In genomic region chr1:46587072-46587471, GRCh38 we compare ENCODE assay signal across 24 cellular contexts. TPM values are rescaled to one million over a fixed set of nuclear protein-coding genes. Genes with fewer than 3 reads are reported as not detected.
DNase-seq lines count a peak whose midpoint lies in the region; ATAC-seq and TF ChIP-seq lines count a peak whose summit lies in the region.
"Had no signal": no experiment of that assay in that cellular context is flagged by ENCODE, and none has a peak within 500 bp of the region (broad histone marks: within the 10 kb centered on the region; RNA-seq: fewer than 3 reads in every experiment).

No MANE protein-coding gene starts in this region.

- H3K36me3 ChIP-seq in gastroesophageal sphincter (peaks cover 0 to 92% of the 10 kb centered on the region in 2 donors), lower lobe of right lung (peaks cover 85% of the 10 kb centered on the region), tibial artery (peaks cover 54 to 89% (median 66%) of the 10 kb centered on the region in 3 donors), hepatocyte (replicated peaks; ENCODE audit: insufficient read depth, low read depth) (no peaks in the 10 kb centered on the region)

- H3K9me3 ChIP-seq in gastroesophageal sphincter: no peaks in the 10 kb centered on the region
- H3K9me3 ChIP-seq in lower lobe of right lung: no peaks in the 10 kb centered on the region
- no peaks in the 10 kb centered on the region for H3K9me3 ChIP-seq in tibial artery
- no peaks in the 10 kb centered on the region for H3K9me3 ChIP-seq in hepatocyte (ENCODE audit: low read depth)
- H3K9me3 ChIP-seq: esophagus muscularis mucosa had no signal

- no peak overlapping the region for H3K27ac ChIP-seq in gastroesophageal sphincter
- no peak overlapping the region for H3K27ac ChIP-seq in lower lobe of right lung
- no peak overlapping the region for H3K27ac ChIP-seq in tibial artery
- H3K27ac ChIP-seq in hepatocyte: no peak overlapping the region
- H3K27ac ChIP-seq: esophagus muscularis mucosa, RWPE1, VCaP had no signal

- H4K20me1 ChIP-seq in hepatocyte (ENCODE audit: insufficient read depth, poor library complexity, severe bottlenecking): no peaks in the 10 kb centered on the region

- no peak overlapping the region for H3K4me2 ChIP-seq in hepatocyte

- TF ChIP-seq CTCF in gastroesophageal sphincter (IDR thresholded peaks at IDR 0.05) (no peak), lower lobe of right lung (IDR thresholded peaks at IDR 0.05) (no peak), tibial artery (IDR thresholded peaks at IDR 0.05) (no peak), hepatocyte (IDR thresholded peaks at IDR 0.05; ENCODE audit: poor library complexity) (no peak)

- 60% methylated on average over 1 to 3 of the region's 7 CpGs for WGBS in gastroesophageal sphincter (ENCODE audit: low coverage in 1 of 2), 2 donors
- WGBS in hepatocyte (ENCODE audit: low lambda C conversion rate, missing lambda C conversion rate): 92% methylated on average over 7 of the region's 7 CpGs

- DNase-seq in NOMO-1 (lab: John Stamatoyannopoulos, UW; ENCODE audit: unreplicated experiment in 2 of 2) (peak; percentile 84 to 90), lower lobe of right lung (peak; percentile 82), tibial artery (peak; percentile 68 to 80), hepatocyte (ENCODE audit: low spot score) (no peak), inferior parietal cortex (ENCODE audit: extremely low spot score) (no peak), NCI-H2227 (lab: John Stamatoyannopoulos, UW; ENCODE audit: unreplicated experiment) (no peak)
- DNase-seq: activated CD4-positive, alpha-beta memory T cell treated with anti-CD3 and anti-CD28 coated beads, Interleukin-2, amount 10 ng/mL, durations not matched to agents 7 days and 5 days; activated naive CD4-positive, alpha-beta T cell treated with anti-CD3 and anti-CD28 coated beads for 36 hours; activated T-cell treated with anti-CD3 and anti-CD28 coated beads, Interleukin-2, amount 50 U/mL, for 1 hour; DMS79; effector CD8-positive, alpha-beta T cell; H9; NCI-H345 had no signal

- H3K9me2 ChIP-seq in hepatocyte (replicated peaks; ENCODE audit: insufficient read depth): no peaks in the 10 kb centered on the region

- H2AFZ ChIP-seq in hepatocyte: no peak overlapping the region

- TF ChIP-seq POLR2A in gastroesophageal sphincter (IDR thresholded peaks at IDR 0.05): no peak

- H3K4me3 ChIP-seq in gastroesophageal sphincter (no peak overlapping the region), lower lobe of right lung (no peak overlapping the region), tibial artery (no peak overlapping the region), hepatocyte (no peak overlapping the region)
- H3K4me3 ChIP-seq: esophagus muscularis mucosa had no signal

- ATAC-seq in gastroesophageal sphincter: peak; percentile 78
- ATAC-seq in lower lobe of right lung: peak; percentile 78 to 83

- no peaks in the 10 kb centered on the region for H3K4me1 ChIP-seq in gastroesophageal sphincter
- peaks cover 20% of the 10 kb centered on the region for H3K4me1 ChIP-seq in lower lobe of right lung
- H3K4me1 ChIP-seq in tibial artery: no peaks in the 10 kb centered on the region
- no peaks in the 10 kb centered on the region for H3K4me1 ChIP-seq in hepatocyte (ENCODE audit: insufficient read depth)
- H3K4me1 ChIP-seq: esophagus muscularis mucosa had no signal

- TF ChIP-seq EP300 in gastroesophageal sphincter (IDR thresholded peaks at IDR 0.05): no peak

- intact Hi-C loops in lower lobe of right lung (cut with DNase I): no loop called here
- intact Hi-C loops in tibial artery (cut with DNase I; ENCODE audit: low total_unique reads): no loop called here

- H3K79me2 ChIP-seq in hepatocyte: no peaks in the 10 kb centered on the region

- no peaks in the 10 kb centered on the region for H3K27me3 ChIP-seq in gastroesophageal sphincter
- H3K27me3 ChIP-seq in lower lobe of right lung (ENCODE audit: low read depth): no peaks in the 10 kb centered on the region
- no peaks in the 10 kb centered on the region for H3K27me3 ChIP-seq in tibial artery
- no peaks in the 10 kb centered on the region for H3K27me3 ChIP-seq in hepatocyte
- H3K27me3 ChIP-seq: esophagus muscularis mucosa had no signal

RNA-seq across cellular contexts. Expression of gene MKNK1, which starts 17.0 kb away (rescaled TPM):
- total RNA-seq in gastroesophageal sphincter (10 to 100 TPM; 23.0 to 42.1 (median 34.5) TPM), lower lobe of right lung (77.6 TPM), hepatocyte (20.6 and 21.6 TPM in 2 replicates)
- polyA plus RNA-seq in hepatocyte: 17.8 and 29.6 TPM in 2 replicates

RNA-seq across cellular contexts. Expression of gene MOB3C, which starts 29.5 kb away (rescaled TPM):
- 10 to 100 TPM; 20.7 to 28.3 (median 23.2) TPM for total RNA-seq in gastroesophageal sphincter
- 30.2 TPM for total RNA-seq in lower lobe of right lung
- 5.3 and 6.6 TPM in 2 replicates for total RNA-seq in hepatocyte
- 5.1 and 5.8 TPM in 2 replicates for polyA plus RNA-seq in hepatocyte

RNA-seq across cellular contexts. Expression of gene KNCN, which starts 35.6 kb away (rescaled TPM):
- not detected for total RNA-seq in gastroesophageal sphincter
- total RNA-seq in lower lobe of right lung: not detected
- not detected in 2 replicates for total RNA-seq in hepatocyte
- not detected in 2 replicates for polyA plus RNA-seq in hepatocyte
- total RNA-seq: activated CD4-positive, alpha-beta memory T cell treated with anti-CD3 and anti-CD28 coated beads, Interleukin-2, amount 10 ng/mL, durations not matched to agents 7 days and 5 days; activated naive CD4-positive, alpha-beta T cell treated with anti-CD3 and anti-CD28 coated beads for 36 hours; astrocyte; cerebellum; esophagus muscularis mucosa; glomerular endothelial cell; H9; mesenteric fat pad; neural crest cell; T-helper 1 cell treated with Interleukin-12 subunit alpha and Interleukin-12 subunit beta and Interleukin-4 antibody, amounts not matched to agents 30 ng/mL and 1 ng/mL, for 36 hours; temporal lobe had no signal

Comparison
In these comparisons a context has a peak if more than half of its experiments do, and no peak if none do; other contexts are left out.
1. DNase-seq: peak in NOMO-1 (2 of 2), lower lobe of right lung (single experiment) and tibial artery (2 of 2); none in hepatocyte (single experiment), inferior parietal cortex (single experiment) and NCI-H2227 (single experiment).